Comparison of ENCODE assay signal across 17 cellular contexts in genomic region chr9:98022447-98022846, GRCh38. TPM values are rescaled to one million over a fixed set of nuclear protein-coding genes. Genes with fewer than 3 reads are reported as not detected.
A peak's percentile ranks its signal among the peaks of the same experiment; 100 is the strongest.
DNase-seq lines count a peak whose midpoint lies in the region; TF ChIP-seq lines count a peak whose summit lies in the region.
"Had no signal": no experiment of that assay in that cellular context is flagged by ENCODE, and none has a peak within 500 bp of the region (broad histone marks: within the 10 kb centered on the region; RNA-seq: fewer than 3 reads in every experiment).

No MANE protein-coding gene starts in this region.

- H3K4me3 ChIP-seq in fibroblast of mammary gland (ENCODE audit: control insufficient read depth, low read depth, low read length) (no peak overlapping the region), skeletal muscle tissue (ENCODE audit: low read length in 3 of 3) (no peak overlapping the region), BE2C (ENCODE audit: low read depth, low read length) (no peak overlapping the region)

- no peak for TF ChIP-seq CTCF in RWPE1 (conservative IDR thresholded peaks at IDR 0.05; ENCODE audit: low read depth)
- TF ChIP-seq CTCF in fibroblast of mammary gland (conservative IDR thresholded peaks at IDR 0.05; ENCODE audit: control insufficient read depth, insufficient read depth, low read depth, low read length): no peak
- TF ChIP-seq CTCF in GM10248 (IDR thresholded peaks at IDR 0.05; ENCODE audit: control extremely low read depth, extremely low read depth, low read depth, missing control alignments): no peak
- TF ChIP-seq CTCF in BE2C (IDR thresholded peaks at IDR 0.05; ENCODE audit: low read depth, low read length): no peak

- H3K9me3 ChIP-seq in skeletal muscle tissue (ENCODE audit: control insufficient read depth in 3 of 3, low read length in 3 of 3) (no peaks in the 10 kb centered on the region), BE2C (no peaks in the 10 kb centered on the region)

- CTCF ChIA-PET in RWPE1 (lab: Yijun Ruan, JAX) (interaction anchor here (0.6 to 1.3 kb wide), 2 partner anchors 12 to 32 kb away, joined by 3 read pairs; no protein-coding TSS in a partner anchor), GM10248 (lab: Yijun Ruan, JAX) (interaction anchor here (4.5 kb wide), 1 partner anchor 12 kb away, joined by 30 read pairs; no protein-coding TSS in a partner anchor)

- H3K4me1 ChIP-seq in skeletal muscle tissue (ENCODE audit: control insufficient read depth in 3 of 3, insufficient read depth in 3 of 3, low read length in 3 of 3): peaks cover 19 to 37% (median 35%) of the 10 kb centered on the region in 3 donors
- H3K4me1 ChIP-seq in BE2C: no peaks in the 10 kb centered on the region

- POLR2A ChIA-PET in RWPE1 (lab: Yijun Ruan, JAX; ENCODE audit: low non-redundant PET) (no interaction called here), GM10248 (lab: Yijun Ruan, JAX) (no interaction called here)

- H3K27me3 ChIP-seq in skeletal muscle tissue (ENCODE audit: control insufficient read depth in 3 of 3, insufficient read depth in 3 of 3, low read length in 3 of 3): no peaks in the 10 kb centered on the region
- H3K27me3 ChIP-seq in BE2C: no peaks in the 10 kb centered on the region

- no peak overlapping the region for H3K9ac ChIP-seq in skeletal muscle tissue (ENCODE audit: low read depth in 1 of 3, low read length in 3 of 3)
- H3K9ac ChIP-seq: KMS-11 had no signal

- H3K27ac ChIP-seq in RWPE1 (peak overlapping the region; percentile 39), skeletal muscle tissue (ENCODE audit: low read depth, low read length) (peak overlapping the region; percentile 50)
- H3K27ac ChIP-seq: 22Rv1, C4-2B, KMS-11 had no signal

- peak; percentile 11 for DNase-seq in activated CD8-positive, alpha-beta memory T cell treated with anti-CD3 and anti-CD28 coated beads for 24 hours
- DNase-seq in activated CD8-positive, alpha-beta memory T cell treated with anti-CD3 and anti-CD28 coated beads, Interleukin-2, amount 50 U/mL, for 4 hours: no peak
- no peak for DNase-seq in RWPE1 (ENCODE audit: low spot score)
- DNase-seq in fibroblast of mammary gland (ENCODE audit: low read depth): peak; percentile 52
- no peak for DNase-seq in GM10248 (ENCODE audit: extremely low spot score)
- no peak for DNase-seq in BE2C
- DNase-seq in central memory CD4-positive, alpha-beta T cell: no peak
- DNase-seq: activated CD4-positive, alpha-beta memory T cell treated with anti-CD3 and anti-CD28 coated beads for 36 hours; H7; mesenchymal stem cell; NCI-H1436 treated with DMSO at 0.1 percent for 48 hours; stimulated activated naive CD4-positive, alpha-beta T cell; SW 1271 had no signal

- H3K36me3 ChIP-seq in skeletal muscle tissue (ENCODE audit: control insufficient read depth in 3 of 3, insufficient read depth in 3 of 3, low read length in 3 of 3): peaks cover 0 to 14% (median 9%) of the 10 kb centered on the region in 3 donors
- peaks cover 35% of the 10 kb centered on the region for H3K36me3 ChIP-seq in BE2C

RNA-seq across cellular contexts. Expression of gene NANS, which starts 34.1 kb away (rescaled TPM):
- total RNA-seq in skeletal muscle tissue: 32.4 TPM
- 83.3 TPM for polyA plus RNA-seq in BE2C (2012; ENCODE audit: insufficient read depth, insufficient read length, low read depth)

RNA-seq across cellular contexts. Expression of gene ANP32B, which starts 39.3 kb away (rescaled TPM):
- 18.8 TPM for total RNA-seq in skeletal muscle tissue
- 238 TPM for polyA plus RNA-seq in BE2C (2012; ENCODE audit: insufficient read depth, insufficient read length, low read depth)

Comparison
In these comparisons a context has a peak if more than half of its experiments do, and no peak if none do; other contexts are left out.
1. DNase-seq: peak in activated CD8-positive, alpha-beta memory T cell treated with anti-CD3 and anti-CD28 coated beads for 24 hours (single experiment) and fibroblast of mammary gland (single experiment); none in activated CD8-positive, alpha-beta memory T cell treated with anti-CD3 and anti-CD28 coated beads, Interleukin-2, amount 50 U/mL, for 4 hours (single experiment), RWPE1 (single experiment), GM10248 (single experiment), BE2C (single experiment) and central memory CD4-positive, alpha-beta T cell (single experiment).